8 cellular contexts compared by ENCODE assay signal in the genomic region with DNA sequence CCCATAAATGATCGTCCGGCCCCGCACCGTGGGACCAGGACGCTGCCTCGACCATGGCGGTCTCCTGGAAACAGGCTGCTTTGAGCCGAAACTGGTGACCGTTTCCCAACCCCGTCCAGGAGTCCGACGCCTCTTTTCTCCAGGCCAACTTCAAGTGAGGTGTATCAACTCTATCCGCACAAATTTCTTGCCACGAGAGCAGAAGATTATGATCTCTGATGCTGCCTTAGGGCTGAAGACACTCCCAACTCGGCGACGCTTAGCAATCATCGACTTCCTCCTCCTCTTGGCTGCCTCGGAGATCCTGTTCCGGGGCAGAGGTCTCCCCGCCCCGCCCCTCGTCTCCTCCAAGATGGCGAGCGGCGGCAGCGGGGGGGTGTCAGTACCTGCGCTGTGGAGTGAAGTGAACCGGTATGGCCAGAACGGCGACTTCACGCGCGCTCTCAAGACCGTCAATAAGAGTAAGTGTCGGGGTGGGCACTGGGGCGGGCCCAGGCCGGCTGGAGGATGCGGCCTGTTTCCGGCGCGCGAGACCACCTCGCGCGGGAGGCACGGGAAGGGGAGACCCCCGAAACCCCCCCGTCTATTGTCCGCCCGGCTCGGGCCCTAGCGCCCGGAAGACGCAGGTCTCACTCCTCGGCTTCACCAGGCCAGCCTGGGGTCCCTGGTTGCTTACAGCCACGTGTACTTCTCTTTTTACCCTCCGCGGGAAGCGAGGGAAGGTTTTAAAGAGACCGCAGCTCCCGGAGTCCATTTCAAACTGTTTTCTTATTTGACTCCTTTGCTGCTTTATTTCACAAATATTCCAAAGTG. TPM values are rescaled to one million over a fixed set of nuclear protein-coding genes. Genes with fewer than 3 reads are reported as not detected.
DNase-seq lines count a peak whose midpoint lies in the region; ATAC-seq and TF ChIP-seq lines count a peak whose summit lies in the region.

A gene with protein sequence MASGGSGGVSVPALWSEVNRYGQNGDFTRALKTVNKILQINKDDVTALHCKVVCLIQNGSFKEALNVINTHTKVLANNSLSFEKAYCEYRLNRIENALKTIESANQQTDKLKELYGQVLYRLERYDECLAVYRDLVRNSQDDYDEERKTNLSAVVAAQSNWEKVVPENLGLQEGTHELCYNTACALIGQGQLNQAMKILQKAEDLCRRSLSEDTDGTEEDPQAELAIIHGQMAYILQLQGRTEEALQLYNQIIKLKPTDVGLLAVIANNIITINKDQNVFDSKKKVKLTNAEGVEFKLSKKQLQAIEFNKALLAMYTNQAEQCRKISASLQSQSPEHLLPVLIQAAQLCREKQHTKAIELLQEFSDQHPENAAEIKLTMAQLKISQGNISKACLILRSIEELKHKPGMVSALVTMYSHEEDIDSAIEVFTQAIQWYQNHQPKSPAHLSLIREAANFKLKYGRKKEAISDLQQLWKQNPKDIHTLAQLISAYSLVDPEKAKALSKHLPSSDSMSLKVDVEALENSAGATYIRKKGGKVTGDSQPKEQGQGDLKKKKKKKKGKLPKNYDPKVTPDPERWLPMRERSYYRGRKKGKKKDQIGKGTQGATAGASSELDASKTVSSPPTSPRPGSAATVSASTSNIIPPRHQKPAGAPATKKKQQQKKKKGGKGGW (plus strand): TSS at position 334 of the 813 bp plus-strand sequence. CDS start 19 bp downstream, at position 353.

- peak within 1 kb of the TSS; percentile 73 for H3K4me3 ChIP-seq in GM12865 (ENCODE audit: low read depth, low read length)

- 1% methylated on average over 60 to 62 of the region's 62 CpGs for WGBS in adipose tissue, 3 donors

- peaks cover 32% of the 10 kb centered on the region for H3K4me1 Mint-ChIP-seq in type B pancreatic cell (ENCODE audit: unreplicated experiment)

- H3K9me3 Mint-ChIP-seq in type B pancreatic cell, result no peaks in the 10 kb centered on the region

- H3K27me3 Mint-ChIP-seq in type B pancreatic cell, result no peaks in the 10 kb centered on the region

- intact Hi-C loops in cardiac septum (cut with DNase I), result loop anchor here (1.0 kb wide), 2 partner anchors 32 to 43 kb away; a partner anchor contains a TSS

- H3K27ac ChIP-seq in adipose tissue (ENCODE audit: low read depth, low read length), result peak within 1 kb of the TSS; percentile 40

- DNase-seq in GM12865 (ENCODE audit: low read depth), result peak; percentile 90
- DNase-seq in NCI-H1417 (lab: John Stamatoyannopoulos, UW), result peak; percentile 85 to 91 (median 89)
- DNase-seq in T follicular helper cell (ENCODE audit: low read depth), result peak; percentile 88
- DNase-seq in cardiac septum (ENCODE audit: low spot score), result peak; percentile 96
- DNase-seq in pons (ENCODE audit: low spot score), result peak; percentile 92
- peak; percentile 90 for DNase-seq in type B pancreatic cell (ENCODE audit: extremely low spot score, unreplicated experiment)

- H3K27ac Mint-ChIP-seq in type B pancreatic cell, result peak within 1 kb of the TSS; percentile 100

- TF ChIP-seq CTCF in GM12865 (IDR thresholded peaks at IDR 0.05; ENCODE audit: insufficient read depth, low read depth, low read length, missing control alignments), result no peak
- TF ChIP-seq CTCF in type B pancreatic cell (conservative IDR thresholded peaks at IDR 0.05), result no peak

- peak; percentile 96 for ATAC-seq in HG02759 (IDR thresholded peaks at IDR 0.05; ENCODE audit: unreplicated experiment)

- H3K4me3 Mint-ChIP-seq in type B pancreatic cell, result peak within 1 kb of the TSS; percentile 99

- peaks cover 13% of the 10 kb centered on the region for H3K36me3 Mint-ChIP-seq in type B pancreatic cell

RNA-seq across cellular contexts. Expression of the gene that starts here (rescaled TPM):
- 10 to 100 TPM; 34.9 to 43.0 (median 36.8) TPM for polyA plus RNA-seq in adipose tissue
- total RNA-seq in cardiac septum, result 43.4 TPM
- total RNA-seq in type B pancreatic cell (ENCODE audit: low replicate concordance), result 87.3 and 108 TPM in 2 replicates

Comparison
In these comparisons a context has a peak if more than half of its experiments do, and no peak if none do; other contexts are left out.
1. Peak in every context shown above with its lines: DNase-seq, ATAC-seq, H3K4me3 ChIP-seq and H3K27ac ChIP-seq.